ENCODE assay signal across 11 cellular contexts in genomic region chr1:20494609-20495311, GRCh38. TPM values are rescaled to one million over a fixed set of nuclear protein-coding genes. Genes with fewer than 3 reads are reported as not detected.
DNase-seq lines count a peak whose midpoint lies in the region; FAIRE-seq and TF ChIP-seq lines count a peak whose summit lies in the region.
"Had no signal": no experiment of that assay in that cellular context is flagged by ENCODE, and none has a peak within 500 bp of the region (broad histone marks: within the 10 kb centered on the region; RNA-seq: fewer than 3 reads in every experiment).

No MANE protein-coding gene starts in this region.

- intact Hi-C loops in posterior vena cava (cut with DNase I): loop anchor here (5.0 to 10.0 kb wide), 4 partner anchors 120 to 1610 kb away; no protein-coding TSS in a partner anchor

- DNase-seq in GM03348 (ENCODE audit: low spot score): peak; percentile 80
- DNase-seq in RCC 7860 (ENCODE audit: low spot score): peak; percentile 74
- DNase-seq in epithelial cell of proximal tubule (ENCODE audit: low read depth): peak; percentile 80
- peak; percentile 59 for DNase-seq in posterior vena cava (ENCODE audit: low spot score)
- no peak for DNase-seq in NCI-H1092 (lab: John Stamatoyannopoulos, UW)
- no peak for DNase-seq in inferior parietal cortex (ENCODE audit: extremely low spot score)
- DNase-seq in NCI-H1417 (lab: John Stamatoyannopoulos, UW): no peak
- no peak for DNase-seq in NCI-H1048 (lab: John Stamatoyannopoulos, UW)
- DNase-seq: cerebellar nuclear complex; small intestine; stimulated activated naive CD4-positive, alpha-beta T cell treated with Interleukin-2 at 50 U/mL for 16 hours had no signal

- FAIRE-seq in RCC 7860 (lab: Jason Lieb, UNC): peak; percentile 65
- FAIRE-seq: small intestine had no signal

- H3K4me3 ChIP-seq in epithelial cell of proximal tubule (ENCODE audit: low read depth, low read length): no peak overlapping the region

- TF ChIP-seq CTCF in epithelial cell of proximal tubule (conservative IDR thresholded peaks at IDR 0.05; ENCODE audit: low read depth, low read length): no peak

RNA-seq across cellular contexts. Expression of gene CAMK2N1, which starts 8.8 kb away (rescaled TPM):
- total RNA-seq in epithelial cell of proximal tubule: 18.2 and 19.7 TPM in 2 replicates
- total RNA-seq in posterior vena cava: 10 to 100 TPM; 12.3 to 22.9 TPM

RNA-seq across cellular contexts. Expression of gene MUL1, which starts 13.2 kb away (rescaled TPM):
- total RNA-seq in epithelial cell of proximal tubule: 24.6 and 30.4 TPM in 2 replicates
- total RNA-seq in posterior vena cava: 10 to 100 TPM; 20.9 to 21.7 TPM

RNA-seq across cellular contexts. Expression of gene FAM43B, which starts 57.6 kb away (rescaled TPM):
- total RNA-seq in epithelial cell of proximal tubule (0.36 and 0.81 TPM in 2 replicates), posterior vena cava (1 to 10 TPM; 1.2 to 3.9 TPM)

Comparison
In these comparisons a context has a peak if more than half of its experiments do, and no peak if none do; other contexts are left out.
1. DNase-seq: peak in GM03348 (single experiment), RCC 7860 (single experiment), epithelial cell of proximal tubule (single experiment) and posterior vena cava (single experiment); none in NCI-H1092 (single experiment), inferior parietal cortex (single experiment), NCI-H1417 (0 of 3) and NCI-H1048 (single experiment).